8 cellular contexts compared by ENCODE assay signal in genomic region chr5:177592905-177593304, GRCh38. TPM values are rescaled to one million over a fixed set of nuclear protein-coding genes. Genes with fewer than 3 reads are reported as not detected.
DNase-seq lines count a peak whose midpoint lies in the region; FAIRE-seq and TF ChIP-seq lines count a peak whose summit lies in the region.

No MANE protein-coding gene starts in this region.

- no peak for FAIRE-seq in HTR-8/SVneo (lab: Jason Lieb, UNC)

- H3K4me3 ChIP-seq in HFF-Myc (replicated peaks; ENCODE audit: low read depth, low read length), result peak overlapping the region; percentile 67
- H3K4me3 ChIP-seq in iPS-18c (ENCODE audit: insufficient read depth, low read depth, low read length), result peak overlapping the region; percentile 94
- H3K4me3 ChIP-seq in spleen, result peak overlapping the region; percentile 76 to 98 (median 92)

- WGBS in spleen, 5 donors, result 78 to 84% (median 81%) methylated on average over 13 of the region's 13 CpGs

- H3K27me3 Mint-ChIP-seq in activated T-helper 1 cell treated with anti-CD3 and anti-CD28 coated beads, Interleukin-12 subunit alpha, Interleukin-12 subunit beta, Interleukin-2, Interleukin-4 antibody, amounts not matched to agents 30 ng/mL and 10 ng/mL and 1 ng/mL, durations not matched to agents 14 hours and 24 hours and 36 hours (ENCODE audit: insufficient read depth), result peaks cover 20% of the 10 kb centered on the region

- peaks cover 28% of the 10 kb centered on the region for H3K36me3 Mint-ChIP-seq in activated T-helper 1 cell treated with anti-CD3 and anti-CD28 coated beads, Interleukin-12 subunit alpha, Interleukin-12 subunit beta, Interleukin-2, Interleukin-4 antibody, amounts not matched to agents 30 ng/mL and 10 ng/mL and 1 ng/mL, durations not matched to agents 14 hours and 24 hours and 36 hours (ENCODE audit: low read depth)

- H3K27ac ChIP-seq in spleen, result peak overlapping the region in 4 of 8 donors; percentile 84 to 92 (median 90)

- peaks cover 29% of the 10 kb centered on the region for H3K4me1 Mint-ChIP-seq in activated T-helper 1 cell treated with anti-CD3 and anti-CD28 coated beads, Interleukin-12 subunit alpha, Interleukin-12 subunit beta, Interleukin-2, Interleukin-4 antibody, amounts not matched to agents 30 ng/mL and 10 ng/mL and 1 ng/mL, durations not matched to agents 14 hours and 24 hours and 36 hours (ENCODE audit: low read depth)

- H3K9me3 ChIP-seq in iPS-18c (ENCODE audit: control insufficient read depth, insufficient read depth, low read length), result peaks cover 2% of the 10 kb centered on the region
- H3K9me3 ChIP-seq in spleen, result no peaks in the 10 kb centered on the region

- TF ChIP-seq POLR2A in spleen (IDR thresholded peaks at IDR 0.05), result no peak

- peak overlapping the region; percentile 99 for H3K4me3 Mint-ChIP-seq in activated T-helper 1 cell treated with anti-CD3 and anti-CD28 coated beads, Interleukin-12 subunit alpha, Interleukin-12 subunit beta, Interleukin-2, Interleukin-4 antibody, amounts not matched to agents 30 ng/mL and 10 ng/mL and 1 ng/mL, durations not matched to agents 14 hours and 24 hours and 36 hours

- H3K27me3 ChIP-seq in spleen (replicated peaks in 1 of 7), result peaks cover 0 to 10% (median 0%) of the 10 kb centered on the region in 7 donors

- peaks cover 0 to 41% (median 36%) of the 10 kb centered on the region in 6 donors for H3K36me3 ChIP-seq in spleen

- no peaks in the 10 kb centered on the region for H3K9me3 Mint-ChIP-seq in activated T-helper 1 cell treated with anti-CD3 and anti-CD28 coated beads, Interleukin-12 subunit alpha, Interleukin-12 subunit beta, Interleukin-2, Interleukin-4 antibody, amounts not matched to agents 30 ng/mL and 10 ng/mL and 1 ng/mL, durations not matched to agents 14 hours and 24 hours and 36 hours

- peak overlapping the region; percentile 100 for H3K27ac Mint-ChIP-seq in activated T-helper 1 cell treated with anti-CD3 and anti-CD28 coated beads, Interleukin-12 subunit alpha, Interleukin-12 subunit beta, Interleukin-2, Interleukin-4 antibody, amounts not matched to agents 30 ng/mL and 10 ng/mL and 1 ng/mL, durations not matched to agents 14 hours and 24 hours and 36 hours

- peaks cover 5 to 49% (median 26%) of the 10 kb centered on the region in 6 donors for H3K4me1 ChIP-seq in spleen

- TF ChIP-seq CTCF in HFF-Myc (IDR thresholded peaks at IDR 0.05; ENCODE audit: low read depth, low read length, missing control alignments), result no peak
- no peak for TF ChIP-seq CTCF in spleen (IDR thresholded peaks at IDR 0.05 in 8 of 11, conservative IDR thresholded peaks at IDR 0.05 in 3 of 11)

- no peak for DNase-seq in HFF-Myc (ENCODE audit: extremely low read depth, low read depth)
- DNase-seq in activated T-helper 1 cell treated with anti-CD3 and anti-CD28 coated beads, Interleukin-12 subunit alpha, Interleukin-12 subunit beta, Interleukin-2, Interleukin-4 antibody, amounts not matched to agents 30 ng/mL and 10 ng/mL and 1 ng/mL, durations not matched to agents 14 hours and 24 hours and 36 hours (ENCODE audit: low spot score), result no peak
- peak; percentile 69 for DNase-seq in spleen
- DNase-seq in hypothalamus (lab: John Stamatoyannopoulos, UW), result no peak
- DNase-seq in HTR-8/SVneo (ENCODE audit: insufficient read length, low spot score), result no peak
- DNase-seq in anterior cingulate cortex (lab: John Stamatoyannopoulos, UW), result no peak
- DNase-seq in hepatic stellate cell (ENCODE audit: low spot score), result no peak

- intact Hi-C loops in activated T-helper 1 cell treated with anti-CD3 and anti-CD28 coated beads, Interleukin-12 subunit alpha, Interleukin-12 subunit beta, Interleukin-2, Interleukin-4 antibody, amounts not matched to agents 30 ng/mL and 10 ng/mL and 1 ng/mL, durations not matched to agents 14 hours and 24 hours and 36 hours (cut with micrococcal nuclease), result loop anchor here (1.0 to 10.0 kb wide), 12 partner anchors 7 to 1432 kb away; partner anchors contain the start of genes B4GALT7, DDX41, FAM193B and GRK6
- intact Hi-C loops in spleen (cut with DNase I; ENCODE audit: low total_unique reads), result no loop called here

RNA-seq across cellular contexts. Expression of gene TMED9, which starts 0.9 kb away (rescaled TPM):
- total RNA-seq in activated T-helper 1 cell treated with anti-CD3 and anti-CD28 coated beads, Interleukin-12 subunit alpha, Interleukin-12 subunit beta, Interleukin-2, Interleukin-4 antibody, amounts not matched to agents 30 ng/mL and 10 ng/mL and 1 ng/mL, durations not matched to agents 14 hours and 24 hours and 36 hours, result 174 and 175 TPM in 2 replicates
- total RNA-seq in spleen, result 100 to 1,000 TPM in 4 of 7 donors, 10 to 100 TPM in 3; 72.0 to 126 (median 110) TPM
- polyA plus RNA-seq in spleen, result 10 to 100 TPM; 52.6 to 96.9 (median 91.9) TPM

RNA-seq across cellular contexts. Expression of gene B4GALT7, which starts 7.0 kb away (rescaled TPM):
- 27.7 and 28.4 TPM in 2 replicates for total RNA-seq in activated T-helper 1 cell treated with anti-CD3 and anti-CD28 coated beads, Interleukin-12 subunit alpha, Interleukin-12 subunit beta, Interleukin-2, Interleukin-4 antibody, amounts not matched to agents 30 ng/mL and 10 ng/mL and 1 ng/mL, durations not matched to agents 14 hours and 24 hours and 36 hours
- total RNA-seq in spleen, result 10 to 100 TPM; 26.8 to 35.6 (median 32.5) TPM
- polyA plus RNA-seq in spleen, result 10 to 100 TPM; 22.7 to 43.8 (median 37.4) TPM

RNA-seq across cellular contexts. Expression of gene FAM193B, which starts 38.5 kb away (rescaled TPM):
- 70.9 and 79.4 TPM in 2 replicates for total RNA-seq in activated T-helper 1 cell treated with anti-CD3 and anti-CD28 coated beads, Interleukin-12 subunit alpha, Interleukin-12 subunit beta, Interleukin-2, Interleukin-4 antibody, amounts not matched to agents 30 ng/mL and 10 ng/mL and 1 ng/mL, durations not matched to agents 14 hours and 24 hours and 36 hours
- 100 to 1,000 TPM in 5 of 7 donors, 10 to 100 TPM in 2; 86.9 to 155 (median 116) TPM for total RNA-seq in spleen
- 100 to 1,000 TPM; 145 to 364 (median 348) TPM for polyA plus RNA-seq in spleen
